In the genomic region with DNA sequence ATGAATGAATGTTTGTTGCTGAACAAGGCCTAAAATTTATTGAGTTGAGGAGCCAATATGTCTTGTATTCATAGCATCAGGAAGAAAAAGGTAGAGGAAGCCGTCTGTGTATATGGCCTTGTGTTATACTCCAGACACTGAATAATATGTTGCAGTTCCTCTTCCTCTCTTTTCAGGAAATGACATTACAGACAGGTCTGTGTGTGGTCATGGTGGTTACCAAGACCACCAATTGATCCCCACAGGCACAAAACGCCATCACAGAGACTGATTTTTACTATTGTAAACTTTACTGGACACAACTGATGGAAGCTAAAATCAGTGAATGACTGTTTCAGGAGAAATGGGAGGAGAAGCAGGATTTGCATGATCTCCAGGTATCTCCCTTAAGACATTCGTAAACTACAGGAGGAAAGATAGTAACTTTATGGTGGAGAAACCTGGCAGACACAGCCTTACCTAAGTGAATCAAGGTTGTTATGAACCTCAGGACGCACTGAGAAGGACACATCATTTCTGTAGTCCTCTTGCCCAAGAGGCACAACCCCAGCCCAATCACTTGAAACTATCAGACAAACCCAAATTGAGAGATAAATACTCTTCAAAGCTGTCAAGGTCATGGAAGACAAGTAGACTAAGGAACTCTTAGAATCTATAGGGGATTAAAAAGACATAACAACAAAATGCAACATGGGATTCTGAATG, we compare ENCODE assay signal across 9 cellular contexts.
DNase-seq lines count a peak whose midpoint lies in the region; ATAC-seq and TF ChIP-seq lines count a peak whose summit lies in the region.
"Had no signal": no experiment of that assay in that cellular context is flagged by ENCODE, and none has a peak within 500 bp of the region (broad histone marks: within the 10 kb centered on the region; RNA-seq: fewer than 3 reads in every experiment).

No MANE protein-coding gene starts in this region.

- H3K27ac Mint-ChIP-seq in endothelial cell (ENCODE audit: unreplicated experiment) = peak overlapping the region; percentile 80

- peaks cover 5% of the 10 kb centered on the region for H3K9me3 Mint-ChIP-seq in endothelial cell (ENCODE audit: unreplicated experiment)

- no peaks in the 10 kb centered on the region for H3K27me3 Mint-ChIP-seq in endothelial cell (ENCODE audit: unreplicated experiment)

- ATAC-seq in GM18519 (IDR thresholded peaks at IDR 0.05; ENCODE audit: low FRiP score, unreplicated experiment) (peak; percentile 53), GM21786 (IDR thresholded peaks at IDR 0.05; ENCODE audit: unreplicated experiment) (peak; percentile 80)

- DNase-seq in Kasumi-1 (lab: John Stamatoyannopoulos, UW) (peak; percentile 71 to 77), endothelial cell (ENCODE audit: low spot score) (no peak), DMS114 treated with DMSO at 0.1 percent for 48 hours (lab: John Stamatoyannopoulos, UW; ENCODE audit: unreplicated experiment) (no peak), cerebellar nuclear complex (lab: John Stamatoyannopoulos, UW) (no peak), dermis blood vessel endothelial cell (no peak), cerebellar cortex (ENCODE audit: low spot score) (no peak)
- DNase-seq: T-helper 9 cell had no signal

- TF ChIP-seq CTCF in endothelial cell (IDR thresholded peaks at IDR 0.05; ENCODE audit: unreplicated experiment) = no peak

- peaks cover 7% of the 10 kb centered on the region for H3K4me1 Mint-ChIP-seq in endothelial cell (ENCODE audit: unreplicated experiment)

- no peak overlapping the region for H3K4me3 Mint-ChIP-seq in endothelial cell (ENCODE audit: unreplicated experiment)

- H3K36me3 Mint-ChIP-seq in endothelial cell (ENCODE audit: low read depth, unreplicated experiment) = peaks cover 13% of the 10 kb centered on the region

Comparison
In these comparisons a context has a peak if more than half of its experiments do, and no peak if none do; other contexts are left out.
1. DNase-seq: peak in Kasumi-1 (2 of 2); none in endothelial cell (single experiment), DMS114 treated with DMSO at 0.1 percent for 48 hours (single experiment), cerebellar nuclear complex (0 of 2), dermis blood vessel endothelial cell (single experiment) and cerebellar cortex (single experiment).